Comparison of ENCODE assay signal across 9 cellular contexts in the genomic region with DNA sequence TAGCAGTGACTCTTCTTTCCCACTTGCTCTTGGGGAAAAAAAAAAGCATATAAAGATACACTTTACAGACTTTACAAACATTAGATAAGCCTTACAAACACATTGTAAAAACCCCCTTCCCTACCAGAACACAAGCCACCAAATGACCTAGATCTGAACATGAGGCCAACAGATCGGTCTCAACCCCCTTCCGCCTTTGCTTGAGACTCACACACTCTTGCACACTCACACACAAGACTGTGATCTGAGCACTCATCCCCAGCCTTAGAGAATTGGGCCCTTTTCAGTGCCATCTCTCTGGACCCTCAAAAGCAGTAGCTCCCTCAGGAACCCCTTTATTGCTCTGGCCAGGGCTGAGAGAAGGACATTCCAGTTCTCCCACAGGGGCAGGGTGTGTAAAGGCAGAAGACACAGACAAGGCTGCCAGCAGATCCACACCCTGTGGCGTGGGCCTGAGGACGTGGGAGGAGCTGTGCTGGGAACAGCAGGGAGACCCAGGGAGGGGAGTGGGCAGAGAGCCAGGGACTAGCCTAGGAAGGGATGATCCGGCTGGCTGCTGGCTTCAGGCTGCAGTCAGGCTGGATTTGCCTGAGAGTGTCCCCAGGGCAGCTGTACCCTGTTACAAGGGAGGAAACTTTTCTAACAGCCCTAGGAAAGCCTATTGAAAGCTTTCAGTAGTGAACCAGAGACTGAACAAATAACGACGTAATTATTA.
DNase-seq lines count a peak whose midpoint lies in the region; ATAC-seq and TF ChIP-seq lines count a peak whose summit lies in the region.
"Had no signal": no experiment of that assay in that cellular context is flagged by ENCODE, and none has a peak within 500 bp of the region (broad histone marks: within the 10 kb centered on the region; RNA-seq: fewer than 3 reads in every experiment).

No MANE protein-coding gene starts in this region.

- no peak overlapping the region for H3K4me3 Mint-ChIP-seq in activated T-cell treated with anti-CD3 and anti-CD28 coated beads, Interleukin-2, amount 50 U/mL, for 4 hours
- H3K4me3 Mint-ChIP-seq: activated T-helper 17 cell treated with anti-CD3 and anti-CD28 coated beads, Interleukin-2, amount 50 U/mL, for 72 hours had no signal

- H3K36me3 Mint-ChIP-seq in activated T-cell treated with anti-CD3 and anti-CD28 coated beads, Interleukin-2, amount 50 U/mL, for 4 hours (ENCODE audit: insufficient read depth): no peaks in the 10 kb centered on the region

- H3K27me3 Mint-ChIP-seq in activated T-cell treated with anti-CD3 and anti-CD28 coated beads, Interleukin-2, amount 50 U/mL, for 4 hours (ENCODE audit: low read depth): peaks cover 13% of the 10 kb centered on the region

- DNase-seq in AG08395 (ENCODE audit: low spot score) (peak; percentile 58), fibroblast of villous mesenchyme (ENCODE audit: low read depth) (peak; percentile 30), occipital lobe (lab: John Stamatoyannopoulos, UW) (peak; percentile 51), GM20000 (ENCODE audit: low spot score) (no peak), NCI-H510A treated with DMSO at 0.1 percent for 48 hours (lab: John Stamatoyannopoulos, UW) (no peak), NCI-H1436 (lab: John Stamatoyannopoulos, UW) (no peak)
- no peak for DNase-seq in activated T-cell treated with anti-CD3 and anti-CD28 coated beads, Interleukin-2, amount 50 U/mL, for 4 hours

- H3K4me1 Mint-ChIP-seq in activated T-cell treated with anti-CD3 and anti-CD28 coated beads, Interleukin-2, amount 50 U/mL, for 4 hours (ENCODE audit: low read depth): no peaks in the 10 kb centered on the region
- H3K4me1 Mint-ChIP-seq: activated T-helper 17 cell treated with anti-CD3 and anti-CD28 coated beads, Interleukin-2, amount 50 U/mL, for 72 hours had no signal

- H3K9me3 Mint-ChIP-seq in activated T-cell treated with anti-CD3 and anti-CD28 coated beads, Interleukin-2, amount 50 U/mL, for 4 hours: no peaks in the 10 kb centered on the region
- H3K9me3 Mint-ChIP-seq: activated T-helper 17 cell treated with anti-CD3 and anti-CD28 coated beads, Interleukin-2, amount 50 U/mL, for 72 hours had no signal

- H3K4me3 ChIP-seq in fibroblast of villous mesenchyme (ENCODE audit: low read depth, low read length): no peak overlapping the region

- peak; percentile 76 for ATAC-seq in SK-N-SH treated with all-trans-retinoic acid at 6 μM for 48 hours
- no peak for ATAC-seq in activated T-cell treated with anti-CD3 and anti-CD28 coated beads, Interleukin-2, amount 50 U/mL, for 4 hours
- ATAC-seq: activated T-helper 17 cell treated with anti-CD3 and anti-CD28 coated beads, Interleukin-2, amount 50 U/mL, for 72 hours had no signal

- TF ChIP-seq CTCF in fibroblast of villous mesenchyme (IDR thresholded peaks at IDR 0.05; ENCODE audit: insufficient read depth, low read depth, low read length) (no peak), GM20000 (IDR thresholded peaks at IDR 0.05; ENCODE audit: extremely low read depth, missing control alignments) (no peak)

TF ChIP-seq in SK-N-SH treated with all-trans-retinoic acid at 6 μM for 48 hours, 23 proteins besides CTCF, POLR2A, EP300 and RAD21:
- no peak for TF ChIP-seq ISL1 (CRISPR knock-in tag; IDR thresholded peaks at IDR 0.05)
TF ChIP-seq in SK-N-SH treated with all-trans-retinoic acid at 6 μM for 48 hours: peak in this region for 0.

Comparison
In these comparisons a context has a peak if more than half of its experiments do, and no peak if none do; other contexts are left out.
1. DNase-seq: peak in AG08395 (single experiment), fibroblast of villous mesenchyme (single experiment) and occipital lobe (single experiment); none in GM20000 (single experiment), activated T-cell treated with anti-CD3 and anti-CD28 coated beads, Interleukin-2, amount 50 U/mL, for 4 hours (single experiment), NCI-H510A treated with DMSO at 0.1 percent for 48 hours (single experiment) and NCI-H1436 (single experiment).